31 cellular contexts compared by ENCODE assay signal in the genomic region with DNA sequence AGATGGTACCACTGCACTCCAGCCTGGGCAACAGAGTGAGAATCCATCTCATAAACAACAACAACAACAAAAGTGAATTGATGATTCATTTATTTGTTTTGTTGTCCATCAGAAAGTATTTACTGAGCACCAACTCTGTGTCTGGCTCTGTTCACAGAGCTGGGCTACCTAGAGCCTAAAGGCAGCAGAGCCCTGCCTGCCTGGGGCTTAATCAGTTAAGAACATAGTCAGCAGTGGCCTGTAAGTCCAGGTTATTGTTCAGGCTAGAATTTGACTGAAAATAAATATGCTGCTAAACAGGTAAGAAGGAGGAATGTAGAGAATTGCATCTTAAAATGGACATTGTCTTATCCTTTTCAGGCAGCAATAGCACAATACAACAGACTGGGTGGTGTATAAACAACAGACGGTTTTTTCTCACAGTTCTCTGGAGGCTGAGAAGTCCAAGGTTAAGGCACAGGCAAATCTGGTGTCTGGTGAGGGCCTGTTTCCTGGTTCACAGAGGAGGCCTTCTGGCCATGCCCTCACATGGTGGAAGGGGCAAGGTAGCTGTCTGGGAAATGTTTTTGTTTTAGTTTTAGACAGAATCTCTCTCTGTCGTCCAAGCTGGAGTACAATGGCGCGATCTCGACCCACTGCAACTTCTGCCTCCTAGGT.
"Had no signal": no experiment of that assay in that cellular context is flagged by ENCODE, and none has a peak within 500 bp of the region (broad histone marks: within the 10 kb centered on the region; RNA-seq: fewer than 3 reads in every experiment).

No MANE protein-coding gene starts in this region.

- H3K27ac ChIP-seq: adrenal gland, cardiac muscle cell, VCaP had no signal

- H3K4me3 ChIP-seq: adrenal gland, cardiac muscle cell had no signal

- H3K4me1 ChIP-seq: adrenal gland had no signal

- ATAC-seq: activated CD8-positive, alpha-beta T cell treated with anti-CD3 and anti-CD28 coated beads for 36 hours; activated naive CD4-positive, alpha-beta T cell treated with anti-CD3 and anti-CD28 coated beads, Interleukin-2, amount 50 U/mL, for 72 hours; activated T-cell treated with anti-CD3 and anti-CD28 coated beads, Interleukin-2, amount 50 U/mL, for 4 hours; activated T-cell treated with anti-CD3 and anti-CD28 coated beads, Interleukin-2, amount 50 U/mL, for 72 hours; activated T-helper 17 cell treated with anti-CD3 and anti-CD28 coated beads, Interleukin-2, amount 50 U/mL, for 72 hours had no signal

- DNase-seq: activated B cell treated with CpG ODN at 0.5 μM for 24 hours; activated CD4-positive, alpha-beta memory T cell treated with anti-CD3 and anti-CD28 coated beads for 36 hours; activated CD4-positive, alpha-beta T cell treated with anti-CD3 and anti-CD28 coated beads for 4 hours; activated CD4-positive, alpha-beta T cell treated with anti-CD3 and anti-CD28 coated beads, Interleukin-2, amount 10 ng/mL, durations not matched to agents 24 days and 14 days; activated CD4-positive, alpha-beta T cell treated with anti-CD3 and anti-CD28 coated beads, Interleukin-2, amount 50 U/mL, for 1 hour; activated CD4-positive, alpha-beta T cell treated with anti-CD3 and anti-CD28 coated beads, Interleukin-2, amount 50 U/mL, for 4 hours; activated CD4-positive, CD25-positive, alpha-beta regulatory T cell treated with anti-CD3 and anti-CD28 coated beads, Interleukin-2, amount 50 U/mL, for 72 hours; activated CD8-positive, alpha-beta memory T cell treated with anti-CD3 and anti-CD28 coated beads, Interleukin-2, amount 50 U/mL, for 4 hours; activated CD8-positive, alpha-beta T cell treated with anti-CD3 and anti-CD28 coated beads for 36 hours; activated effector memory CD4-positive, alpha-beta T cell treated with anti-CD3 and anti-CD28 coated beads, Interleukin-2, amount 50 U/mL, for 16 hours; activated gamma-delta T cell treated with Interleukin-2 at 50 U/mL for 16 hours; activated naive CD4-positive, alpha-beta T cell; activated naive CD4-positive, alpha-beta T cell treated with anti-CD3 and anti-CD28 coated beads for 36 hours; activated naive CD4-positive, alpha-beta T cell treated with anti-CD3 and anti-CD28 coated beads, Interleukin-2, amount 50 U/mL, for 16 hours; activated naive CD8-positive, alpha-beta T cell treated with anti-CD3 and anti-CD28 coated beads for 36 hours; activated T-cell treated with anti-CD3 and anti-CD28 coated beads for 4 hours; activated T-cell treated with anti-CD3 and anti-CD28 coated beads, Interleukin-2, amount 50 U/mL, for 1 hour; activated T-cell treated with anti-CD3 and anti-CD28 coated beads, Interleukin-2, amount 50 U/mL, for 4 hours; activated T-cell treated with anti-CD3 and anti-CD28 coated beads, Interleukin-2, amount 50 U/mL, for 72 hours; adrenal gland; amniotic stem cell; aorta; caudate nucleus; cerebellar nuclear complex; T-helper 1 cell; T-helper 2 cell; T-helper 9 cell had no signal

- H3K27me3 ChIP-seq: adrenal gland, cardiac muscle cell had no signal

- H3K36me3 ChIP-seq: adrenal gland, cardiac muscle cell had no signal

- H3K9me3 ChIP-seq: adrenal gland had no signal
